8 cellular contexts compared by ENCODE assay signal in genomic region chr1:236284291-236284711, GRCh38. TPM values are rescaled to one million over a fixed set of nuclear protein-coding genes. Genes with fewer than 3 reads are reported as not detected.
DNase-seq lines count a peak whose midpoint lies in the region; ATAC-seq and TF ChIP-seq lines count a peak whose summit lies in the region.

No MANE protein-coding gene starts in this region.

- no peaks in the 10 kb centered on the region for H3K4me1 ChIP-seq in PC-9 (replicated peaks; ENCODE audit: insufficient read depth)

- H3K27me3 ChIP-seq in PC-9 (ENCODE audit: insufficient read depth, low read depth), result no peaks in the 10 kb centered on the region

- peaks cover 46% of the 10 kb centered on the region for H3K4me1 Mint-ChIP-seq in stimulated activated naive CD8-positive, alpha-beta T cell treated with anti-CD3 and anti-CD28 coated beads, Interleukin-15, Interleukin-2, amounts not matched to agents 100 ng/mL and 50 ng/mL, for 24 hours (ENCODE audit: low read depth)

- no peaks in the 10 kb centered on the region for H3K9me3 ChIP-seq in PC-9 (ENCODE audit: insufficient read depth, low read depth)

- no peaks in the 10 kb centered on the region for H3K36me3 Mint-ChIP-seq in stimulated activated naive CD8-positive, alpha-beta T cell treated with anti-CD3 and anti-CD28 coated beads, Interleukin-15, Interleukin-2, amounts not matched to agents 100 ng/mL and 50 ng/mL, for 24 hours (ENCODE audit: low read depth)

- ATAC-seq in HG02970 (IDR thresholded peaks at IDR 0.05; ENCODE audit: low FRiP score, unreplicated experiment) (peak; percentile 36), SK-N-SH treated with all-trans-retinoic acid at 6 μM for 48 hours (no peak)

- CTCF ChIA-PET in PC-9 (lab: Charles Lee), result no interaction called here

- TF ChIP-seq CTCF in PC-9 (conservative IDR thresholded peaks at IDR 0.05), result no peak

- POLR2A ChIA-PET in PC-9 (lab: Charles Lee; ENCODE audit: unreplicated experiment), result no interaction called here

- H3K4me2 ChIP-seq in PC-9, result no peak overlapping the region

- no peaks in the 10 kb centered on the region for H4K20me1 ChIP-seq in PC-9 (ENCODE audit: insufficient read depth)

- H3K9me3 Mint-ChIP-seq in stimulated activated naive CD8-positive, alpha-beta T cell treated with anti-CD3 and anti-CD28 coated beads, Interleukin-15, Interleukin-2, amounts not matched to agents 100 ng/mL and 50 ng/mL, for 24 hours, result no peaks in the 10 kb centered on the region

- H3K36me3 ChIP-seq in PC-9 (ENCODE audit: low read depth), result no peaks in the 10 kb centered on the region

- DNase-seq in activated naive CD4-positive, alpha-beta T cell treated with Interleukin-2 at 50 U/mL for 16 hours, result peak; percentile 17
- DNase-seq in activated naive CD4-positive, alpha-beta T cell (lab: John Stamatoyannopoulos, UW), result no peak
- DNase-seq in PC-9 (no peak), HuH-7 (ENCODE audit: low spot score) (no peak), retina (no peak)

- no peaks in the 10 kb centered on the region for H3K79me2 ChIP-seq in PC-9 (ENCODE audit: low read depth)

- H3K4me3 ChIP-seq in PC-9, result no peak overlapping the region

- H2AFZ ChIP-seq in PC-9, result peak overlapping the region; percentile 57; the same call in 1 of the 2 replicates

- no peaks in the 10 kb centered on the region for H3K27me3 Mint-ChIP-seq in stimulated activated naive CD8-positive, alpha-beta T cell treated with anti-CD3 and anti-CD28 coated beads, Interleukin-15, Interleukin-2, amounts not matched to agents 100 ng/mL and 50 ng/mL, for 24 hours

- intact Hi-C loops in PC-9 (cut with micrococcal nuclease; ENCODE audit: unreplicated experiment), result loop anchor here (5.0 kb wide), 1 partner anchor 248 kb away; no protein-coding TSS in a partner anchor

- H3K4me3 Mint-ChIP-seq in stimulated activated naive CD8-positive, alpha-beta T cell treated with anti-CD3 and anti-CD28 coated beads, Interleukin-15, Interleukin-2, amounts not matched to agents 100 ng/mL and 50 ng/mL, for 24 hours, result peak overlapping the region; percentile 28

- H3F3A ChIP-seq in PC-9 (ENCODE audit: insufficient read depth, low read depth), result no peaks in the 10 kb centered on the region

- no TSS peak for BruUV-seq in PC-9 (replicated peaks; lab: Mats Ljungman, UMichigan)

- H3K27ac Mint-ChIP-seq in stimulated activated naive CD8-positive, alpha-beta T cell treated with anti-CD3 and anti-CD28 coated beads, Interleukin-15, Interleukin-2, amounts not matched to agents 100 ng/mL and 50 ng/mL, for 24 hours, result peak overlapping the region; percentile 76

- H3K9me2 ChIP-seq in PC-9 (ENCODE audit: insufficient read depth), result no peaks in the 10 kb centered on the region

- no peak overlapping the region for H3K27ac ChIP-seq in PC-9

TF ChIP-seq in SK-N-SH treated with all-trans-retinoic acid at 6 μM for 48 hours, 23 proteins besides CTCF, POLR2A, EP300 and RAD21 (continues in another document):
- TF ChIP-seq CSRNP3 (CRISPR knock-in tag; IDR thresholded peaks at IDR 0.05) (no peak), ZC3H10 (CRISPR knock-in tag; IDR thresholded peaks at IDR 0.05) (no peak), RARB (CRISPR knock-in tag; IDR thresholded peaks at IDR 0.05) (no peak), POU6F1 (CRISPR knock-in tag; IDR thresholded peaks at IDR 0.05; ENCODE audit: borderline replicate concordance, low read depth) (no peak), ZNF70 (CRISPR knock-in tag; IDR thresholded peaks at IDR 0.05) (no peak), CREB5 (CRISPR knock-in tag; IDR thresholded peaks at IDR 0.05; ENCODE audit: low read depth) (no peak), SNAI2 (CRISPR knock-in tag; IDR thresholded peaks at IDR 0.05) (no peak), ZNF8 (CRISPR knock-in tag; IDR thresholded peaks at IDR 0.05) (no peak), TOX (CRISPR knock-in tag; IDR thresholded peaks at IDR 0.05; ENCODE audit: borderline replicate concordance) (no peak), PPARA (CRISPR knock-in tag; IDR thresholded peaks at IDR 0.05; ENCODE audit: borderline replicate concordance) (no peak), CSDC2 (CRISPR knock-in tag; IDR thresholded peaks at IDR 0.05) (no peak), ISL1 (CRISPR knock-in tag; IDR thresholded peaks at IDR 0.05) (no peak), ARNTL (CRISPR knock-in tag; IDR thresholded peaks at IDR 0.05; ENCODE audit: borderline replicate concordance, low read depth) (no peak), ZFP3 (CRISPR knock-in tag; IDR thresholded peaks at IDR 0.05) (no peak), TSHZ2 (CRISPR knock-in tag; IDR thresholded peaks at IDR 0.05) (no peak), TCF4 (CRISPR knock-in tag; IDR thresholded peaks at IDR 0.05; ENCODE audit: borderline replicate concordance) (no peak), PATZ1 (CRISPR knock-in tag; IDR thresholded peaks at IDR 0.05; ENCODE audit: borderline replicate concordance) (no peak), ZFP30 (CRISPR knock-in tag; IDR thresholded peaks at IDR 0.05) (no peak)

RNA-seq across cellular contexts. Expression of gene ERO1B, which starts 2.5 kb away (rescaled TPM):
- total RNA-seq in PC-9 (2021), result not detected in 2 replicates
